37 cellular contexts compared by ENCODE assay signal in the genomic region with DNA sequence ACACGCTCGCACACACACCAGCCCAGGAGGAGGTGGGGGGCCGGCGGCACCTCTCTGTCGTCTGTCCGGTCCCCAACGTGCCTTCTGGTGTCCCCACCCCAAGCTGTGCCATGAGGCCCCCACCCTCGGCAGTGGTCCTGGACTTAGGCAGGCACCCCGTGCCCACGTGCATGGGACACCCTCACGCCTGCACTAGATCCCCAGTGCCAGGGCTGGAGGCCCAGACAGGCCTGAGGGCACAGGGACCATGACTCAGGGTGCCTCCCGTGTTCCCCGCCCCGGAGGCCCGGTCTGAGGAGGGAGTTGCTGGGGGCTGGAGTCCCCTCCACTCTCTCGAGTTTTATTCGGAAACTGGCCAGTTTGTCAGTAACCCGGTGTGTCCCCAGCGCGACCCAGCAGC. TPM values are rescaled to one million over a fixed set of nuclear protein-coding genes. Genes with fewer than 3 reads are reported as not detected.
"Had no signal": no experiment of that assay in that cellular context is flagged by ENCODE, and none has a peak within 500 bp of the region (broad histone marks: within the 10 kb centered on the region; RNA-seq: fewer than 3 reads in every experiment).

No MANE protein-coding gene starts in this region.

- H3K27ac Mint-ChIP-seq: activated CD4-positive, alpha-beta memory T cell treated with anti-CD3 and anti-CD28 coated beads, Interleukin-2, amount 10 ng/mL, durations not matched to agents 7 days and 5 days; activated CD8-positive, alpha-beta memory T cell treated with anti-CD3 and anti-CD28 coated beads, Interleukin-2, amount 10 ng/mL, durations not matched to agents 7 days and 5 days; activated naive CD4-positive, alpha-beta T cell treated with anti-CD3 and anti-CD28 coated beads, Interleukin-2, amount 10 ng/mL, durations not matched to agents 7 days and 5 days; activated naive CD8-positive, alpha-beta T cell; activated naive CD8-positive, alpha-beta T cell treated with anti-CD3 and anti-CD28 coated beads, Interleukin-2, amount 50 U/mL, for 24 hours; brain had no signal

- H3K9me3 ChIP-seq: SJCRH30 had no signal

- H3K4me1 Mint-ChIP-seq: activated CD4-positive, alpha-beta memory T cell treated with anti-CD3 and anti-CD28 coated beads, Interleukin-2, amount 10 ng/mL, durations not matched to agents 7 days and 5 days; activated naive CD4-positive, alpha-beta T cell treated with anti-CD3 and anti-CD28 coated beads, Interleukin-2, amount 10 ng/mL, durations not matched to agents 7 days and 5 days; activated naive CD8-positive, alpha-beta T cell treated with anti-CD3 and anti-CD28 coated beads, Interleukin-2, amount 50 U/mL, for 24 hours; brain; central memory CD8-positive, alpha-beta T cell had no signal

- ATAC-seq: activated CD8-positive, alpha-beta memory T cell treated with anti-CD3 and anti-CD28 coated beads, Interleukin-2, amount 10 ng/mL, durations not matched to agents 7 days and 5 days; activated naive CD8-positive, alpha-beta T cell treated with anti-CD3 and anti-CD28 coated beads, Interleukin-2, amount 50 U/mL, for 24 hours had no signal

- DNase-seq: activated CD4-positive, alpha-beta memory T cell treated with anti-CD3 and anti-CD28 coated beads, Interleukin-2, amount 10 ng/mL, durations not matched to agents 7 days and 5 days; activated CD4-positive, alpha-beta T cell treated with anti-CD3 and anti-CD28 coated beads for 1 hour; activated CD4-positive, alpha-beta T cell treated with anti-CD3 and anti-CD28 coated beads for 48 hours; activated CD4-positive, CD25-positive, alpha-beta regulatory T cell; activated CD8-positive, alpha-beta memory T cell treated with anti-CD3 and anti-CD28 coated beads for 24 hours; activated CD8-positive, alpha-beta memory T cell treated with anti-CD3 and anti-CD28 coated beads, Interleukin-2, amount 10 ng/mL, durations not matched to agents 7 days and 5 days; activated CD8-positive, alpha-beta memory T cell treated with anti-CD3 and anti-CD28 coated beads, Interleukin-2, amount 50 U/mL, for 48 hours; activated effector memory CD4-positive, alpha-beta T cell treated with Interleukin-2 at 50 U/mL for 16 hours; activated naive CD4-positive, alpha-beta T cell treated with anti-CD3 and anti-CD28 coated beads, Interleukin-2, amount 10 ng/mL, durations not matched to agents 7 days and 5 days; activated naive CD8-positive, alpha-beta T cell treated with anti-CD3 and anti-CD28 coated beads, Interleukin-2, amount 50 U/mL, for 24 hours; activated T-cell treated with anti-CD3 and anti-CD28 coated beads, Interleukin-2, amount 50 U/mL, for 48 hours; anterior cingulate cortex; NCI-H1092 treated with DMSO at 0.1 percent for 48 hours; NCI-H1417; NCI-H146; NCI-H187; NCI-H2029 treated with DMSO at 0.1 percent for 48 hours; NCI-H2107; NCI-H2171; NCI-H446 treated with DMSO at 0.1 percent for 48 hours; NCI-H524; NCI-H69; NK-92 treated with Interleukin-12 subunit alpha and Interleukin-12 subunit beta, amount 100 ng/mL, for 24 hours; SHP77; SJCRH30; T1000; WERI-Rb-1 had no signal

- H3K27ac ChIP-seq: cardiac muscle cell, SJCRH30, SK-N-MC, WERI-Rb-1 had no signal

- H3K9me3 Mint-ChIP-seq: activated CD4-positive, alpha-beta memory T cell treated with anti-CD3 and anti-CD28 coated beads, Interleukin-2, amount 10 ng/mL, durations not matched to agents 7 days and 5 days; activated naive CD4-positive, alpha-beta T cell treated with anti-CD3 and anti-CD28 coated beads, Interleukin-2, amount 10 ng/mL, durations not matched to agents 7 days and 5 days; activated naive CD8-positive, alpha-beta T cell treated with anti-CD3 and anti-CD28 coated beads, Interleukin-2, amount 50 U/mL, for 24 hours; brain; central memory CD8-positive, alpha-beta T cell had no signal

- H3K4me3 ChIP-seq: cardiac muscle cell, SJCRH30, SK-N-MC had no signal

- H3K4me1 ChIP-seq: SJCRH30 had no signal

- H3K27me3 Mint-ChIP-seq: activated CD4-positive, alpha-beta memory T cell treated with anti-CD3 and anti-CD28 coated beads, Interleukin-2, amount 10 ng/mL, durations not matched to agents 7 days and 5 days; activated CD8-positive, alpha-beta memory T cell treated with anti-CD3 and anti-CD28 coated beads, Interleukin-2, amount 10 ng/mL, durations not matched to agents 7 days and 5 days; activated naive CD4-positive, alpha-beta T cell treated with anti-CD3 and anti-CD28 coated beads, Interleukin-2, amount 10 ng/mL, durations not matched to agents 7 days and 5 days; activated naive CD8-positive, alpha-beta T cell; activated naive CD8-positive, alpha-beta T cell treated with anti-CD3 and anti-CD28 coated beads, Interleukin-2, amount 50 U/mL, for 24 hours; brain; central memory CD8-positive, alpha-beta T cell had no signal

- H3K4me3 Mint-ChIP-seq: activated CD4-positive, alpha-beta memory T cell treated with anti-CD3 and anti-CD28 coated beads, Interleukin-2, amount 10 ng/mL, durations not matched to agents 7 days and 5 days; activated CD8-positive, alpha-beta memory T cell treated with anti-CD3 and anti-CD28 coated beads, Interleukin-2, amount 10 ng/mL, durations not matched to agents 7 days and 5 days; activated naive CD4-positive, alpha-beta T cell treated with anti-CD3 and anti-CD28 coated beads, Interleukin-2, amount 10 ng/mL, durations not matched to agents 7 days and 5 days; activated naive CD8-positive, alpha-beta T cell; activated naive CD8-positive, alpha-beta T cell treated with anti-CD3 and anti-CD28 coated beads, Interleukin-2, amount 50 U/mL, for 24 hours; brain; central memory CD8-positive, alpha-beta T cell had no signal

- H3K27me3 ChIP-seq: cardiac muscle cell, SJCRH30 had no signal

RNA-seq across cellular contexts. Expression of gene LRCOL1, which starts 38.8 kb away (rescaled TPM):
- total RNA-seq: activated CD4-positive, alpha-beta memory T cell treated with anti-CD3 and anti-CD28 coated beads, Interleukin-2, amount 10 ng/mL, durations not matched to agents 7 days and 5 days; activated CD8-positive, alpha-beta memory T cell treated with anti-CD3 and anti-CD28 coated beads, Interleukin-2, amount 10 ng/mL, durations not matched to agents 7 days and 5 days; cardiac muscle cell; M059J; OCI-LY7; RPMI7951; SJCRH30; T-helper 1 cell treated with Interleukin-12 subunit alpha and Interleukin-12 subunit beta and Interleukin-4 antibody, amounts not matched to agents 30 ng/mL and 1 ng/mL, for 36 hours; T-helper 2 cell treated with Interferon-gamma antibody and Interleukin-4, amounts not matched to agents 100 ng/mL and 5 ng/mL, for 36 hours had no signal
- polyA plus RNA-seq: cardiac muscle cell had no signal

RNA-seq across cellular contexts. Expression of gene P2RX2, which starts 47.0 kb away (rescaled TPM):
- total RNA-seq: activated CD4-positive, alpha-beta memory T cell treated with anti-CD3 and anti-CD28 coated beads, Interleukin-2, amount 10 ng/mL, durations not matched to agents 7 days and 5 days; activated CD8-positive, alpha-beta memory T cell treated with anti-CD3 and anti-CD28 coated beads, Interleukin-2, amount 10 ng/mL, durations not matched to agents 7 days and 5 days; cardiac muscle cell; M059J; OCI-LY7; RPMI7951; SJCRH30; T-helper 1 cell treated with Interleukin-12 subunit alpha and Interleukin-12 subunit beta and Interleukin-4 antibody, amounts not matched to agents 30 ng/mL and 1 ng/mL, for 36 hours; T-helper 2 cell treated with Interferon-gamma antibody and Interleukin-4, amounts not matched to agents 100 ng/mL and 5 ng/mL, for 36 hours had no signal
- polyA plus RNA-seq: cardiac muscle cell had no signal
